Comparison of ENCODE assay signal across 1 cellular context in the genomic region with DNA sequence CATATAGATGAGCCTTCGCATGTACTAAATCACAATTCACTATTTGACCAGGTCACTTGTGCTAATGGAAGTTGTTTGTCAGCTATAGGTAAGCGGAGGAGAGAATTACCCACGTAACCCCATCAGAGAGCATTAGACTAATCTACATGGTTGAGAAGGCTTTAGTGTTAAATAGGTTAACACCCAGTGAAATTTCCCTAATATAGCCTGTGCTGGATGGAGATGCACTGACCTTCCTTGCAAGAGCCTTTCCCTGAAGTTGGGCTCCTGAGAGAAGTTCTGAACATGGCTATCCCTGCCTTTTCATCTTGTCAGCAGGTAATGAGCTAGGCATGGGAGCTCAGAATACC.
TF ChIP-seq lines count a peak whose summit lies in the region.

No MANE protein-coding gene starts in this region.

TF ChIP-seq in SK-N-SH, 30 proteins besides CTCF, POLR2A, EP300 and RAD21 (continued from another document):
- TF ChIP-seq TAF1 (IDR thresholded peaks at IDR 0.05; ENCODE audit: borderline replicate concordance, low read depth, low read length) = no peak
- TF ChIP-seq TCF12 (IDR thresholded peaks at IDR 0.05) = no peak
- no peak for TF ChIP-seq SIN3A (IDR thresholded peaks at IDR 0.05; ENCODE audit: borderline replicate concordance, low read depth, low read length)
- no peak for TF ChIP-seq EZH2phosphoT487 (IDR thresholded peaks at IDR 0.05; ENCODE audit: borderline replicate concordance, low read depth)
- TF ChIP-seq, protein P1, sequence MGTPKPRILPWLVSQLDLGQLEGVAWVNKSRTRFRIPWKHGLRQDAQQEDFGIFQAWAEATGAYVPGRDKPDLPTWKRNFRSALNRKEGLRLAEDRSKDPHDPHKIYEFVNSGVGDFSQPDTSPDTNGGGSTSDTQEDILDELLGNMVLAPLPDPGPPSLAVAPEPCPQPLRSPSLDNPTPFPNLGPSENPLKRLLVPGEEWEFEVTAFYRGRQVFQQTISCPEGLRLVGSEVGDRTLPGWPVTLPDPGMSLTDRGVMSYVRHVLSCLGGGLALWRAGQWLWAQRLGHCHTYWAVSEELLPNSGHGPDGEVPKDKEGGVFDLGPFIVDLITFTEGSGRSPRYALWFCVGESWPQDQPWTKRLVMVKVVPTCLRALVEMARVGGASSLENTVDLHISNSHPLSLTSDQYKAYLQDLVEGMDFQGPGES (IDR thresholded peaks at IDR 0.05; ENCODE audit: low read depth, low read length) = no peak
- TF ChIP-seq NFIC (IDR thresholded peaks at IDR 0.05; ENCODE audit: borderline replicate concordance) = no peak
- TF ChIP-seq MEF2A (IDR thresholded peaks at IDR 0.05; ENCODE audit: borderline replicate concordance, low read depth) = no peak
- no peak for TF ChIP-seq JUND (IDR thresholded peaks at IDR 0.05)
- TF ChIP-seq, protein P2, sequence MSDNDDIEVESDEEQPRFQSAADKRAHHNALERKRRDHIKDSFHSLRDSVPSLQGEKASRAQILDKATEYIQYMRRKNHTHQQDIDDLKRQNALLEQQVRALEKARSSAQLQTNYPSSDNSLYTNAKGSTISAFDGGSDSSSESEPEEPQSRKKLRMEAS (IDR thresholded peaks at IDR 0.05; ENCODE audit: low read depth) = no peak
- no peak for TF ChIP-seq GABPA (IDR thresholded peaks at IDR 0.05; ENCODE audit: low read depth)
- no peak for TF ChIP-seq MXI1 (IDR thresholded peaks at IDR 0.05; ENCODE audit: low read depth, low read length)
- no peak for TF ChIP-seq RFX5 (IDR thresholded peaks at IDR 0.05; ENCODE audit: low read length)
